ENCODE assay signal across 8 cellular contexts in genomic region chr6:30450908-30451818, GRCh38. TPM values are rescaled to one million over a fixed set of nuclear protein-coding genes. Genes with fewer than 3 reads are reported as not detected.
DNase-seq lines count a peak whose midpoint lies in the region; FAIRE-seq and TF ChIP-seq lines count a peak whose summit lies in the region.

No MANE protein-coding gene starts in this region.

- no peaks in the 10 kb centered on the region for H3K36me3 ChIP-seq in Peyer's patch

- H3K4me1 Mint-ChIP-seq in activated naive CD8-positive, alpha-beta T cell treated with anti-CD3 and anti-CD28 coated beads for 36 hours: peaks cover 36% of the 10 kb centered on the region
- H3K4me1 Mint-ChIP-seq in immature natural killer cell: peaks cover 44 to 48% of the 10 kb centered on the region in 2 donors

- peak; percentile 67 for FAIRE-seq in GM18507 (lab: Jason Lieb, UNC)

- H3K36me3 Mint-ChIP-seq in activated naive CD8-positive, alpha-beta T cell treated with anti-CD3 and anti-CD28 coated beads for 36 hours: no peaks in the 10 kb centered on the region
- no peaks in the 10 kb centered on the region for H3K36me3 Mint-ChIP-seq in immature natural killer cell

- no peaks in the 10 kb centered on the region for H3K9me3 ChIP-seq in Peyer's patch

- H3K27me3 Mint-ChIP-seq in activated naive CD8-positive, alpha-beta T cell treated with anti-CD3 and anti-CD28 coated beads for 36 hours: peaks cover 95% of the 10 kb centered on the region
- peaks cover 49 to 51% (median 50%) of the 10 kb centered on the region in 3 donors for H3K27me3 Mint-ChIP-seq in immature natural killer cell (ENCODE audit: low read depth in 3 of 3)

- H3K27me3 ChIP-seq in Peyer's patch: peaks cover 0 to 22% of the 10 kb centered on the region in 2 donors

- no peak overlapping the region for H3K27ac ChIP-seq in Peyer's patch

- TF ChIP-seq POLR2A in Peyer's patch (IDR thresholded peaks at IDR 0.05): no peak

- no peak for TF ChIP-seq CTCF in Peyer's patch (IDR thresholded peaks at IDR 0.05)

- DNase-seq in GM18507 (ENCODE audit: extremely low spot score, insufficient read length, low read depth) (no peak), Peyer's patch (peak; percentile 41 to 71 (median 59)), immature natural killer cell (peak; percentile 58 to 76 (median 68)), SHP77 (lab: John Stamatoyannopoulos, UW) (no peak), NCI-H1930 (lab: John Stamatoyannopoulos, UW) (no peak), LoVo (ENCODE audit: low spot score) (no peak)
- DNase-seq in activated naive CD8-positive, alpha-beta T cell treated with anti-CD3 and anti-CD28 coated beads for 36 hours: peak; percentile 49
- peak; percentile 28 for DNase-seq in stimulated activated CD8-positive, alpha-beta memory T cell treated with anti-CD3 and anti-CD28 coated beads, Interleukin-12 subunit alpha, Interleukin-12 subunit beta, amount 100 ng/mL, for 4 hours (ENCODE audit: low read depth)

- H3K27ac Mint-ChIP-seq in activated naive CD8-positive, alpha-beta T cell treated with anti-CD3 and anti-CD28 coated beads for 36 hours: no peak overlapping the region
- H3K27ac Mint-ChIP-seq in immature natural killer cell: peak overlapping the region in 4 of 6 donors; percentile 12 to 62 (median 30)

- peaks cover 0 to 24% (median 15%) of the 10 kb centered on the region in 4 donors for H3K4me1 ChIP-seq in Peyer's patch

- peak overlapping the region in 3 of 4 donors; percentile 25 to 37 (median 30) for H3K4me3 ChIP-seq in Peyer's patch

- no peaks in the 10 kb centered on the region for H3K9me3 Mint-ChIP-seq in activated naive CD8-positive, alpha-beta T cell treated with anti-CD3 and anti-CD28 coated beads for 36 hours
- H3K9me3 Mint-ChIP-seq in immature natural killer cell: peaks cover 0 to 3% (median 0%) of the 10 kb centered on the region in 6 donors

- peak overlapping the region; percentile 35 for H3K4me3 Mint-ChIP-seq in activated naive CD8-positive, alpha-beta T cell treated with anti-CD3 and anti-CD28 coated beads for 36 hours
- H3K4me3 Mint-ChIP-seq in immature natural killer cell: peak overlapping the region; percentile 60 to 85 (median 82)

RNA-seq across cellular contexts. Expression of gene HLA-E, which starts 38.1 kb away (rescaled TPM):
- total RNA-seq in Peyer's patch: 100 to 1,000 TPM; 313 to 404 (median 383) TPM
- 100 to 1,000 TPM; 481 to 482 TPM for total RNA-seq in activated naive CD8-positive, alpha-beta T cell treated with anti-CD3 and anti-CD28 coated beads for 36 hours
- 1,000 to 10,000 TPM; 2,819 to 4,179 (median 3,086) TPM for polyA plus RNA-seq in immature natural killer cell

Comparison
In these comparisons a context has a peak if more than half of its experiments do, and no peak if none do; other contexts are left out.
1. DNase-seq: peak in Peyer's patch (3 of 3), activated naive CD8-positive, alpha-beta T cell treated with anti-CD3 and anti-CD28 coated beads for 36 hours (single experiment), immature natural killer cell (3 of 3) and stimulated activated CD8-positive, alpha-beta memory T cell treated with anti-CD3 and anti-CD28 coated beads, Interleukin-12 subunit alpha, Interleukin-12 subunit beta, amount 100 ng/mL, for 4 hours (single experiment); none in GM18507 (single experiment), SHP77 (0 of 2), NCI-H1930 (0 of 2) and LoVo (single experiment).